33 cellular contexts compared by ENCODE assay signal in the genomic region with DNA sequence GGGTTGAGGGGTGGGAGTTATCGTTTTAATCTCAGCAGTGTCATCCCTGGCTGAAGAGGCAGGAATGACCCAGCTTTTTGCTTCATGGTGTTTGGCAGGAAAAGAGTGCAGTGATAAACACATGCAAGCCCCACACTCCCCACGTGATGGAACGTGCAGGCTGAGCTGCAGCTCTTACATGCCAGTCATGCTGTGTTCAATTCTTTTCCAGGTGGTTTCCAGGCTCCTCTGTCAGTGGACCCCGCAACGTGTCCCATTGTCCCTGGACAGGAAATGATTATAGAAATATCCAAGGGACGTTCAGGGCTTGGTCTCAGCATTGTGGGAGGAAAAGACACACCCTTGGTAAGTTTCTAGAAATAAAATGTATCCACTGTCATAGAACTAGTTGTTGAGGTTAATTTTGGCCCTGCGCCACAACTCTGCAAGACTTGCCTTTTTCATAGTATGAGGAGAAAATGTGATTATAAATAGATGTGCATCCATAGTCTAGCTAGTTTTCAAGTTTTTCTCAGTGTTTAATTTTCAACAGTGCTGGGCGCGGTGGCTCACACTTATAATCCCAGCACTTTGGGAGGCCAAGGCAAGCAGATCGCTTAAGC.
DNase-seq lines count a peak whose midpoint lies in the region; ATAC-seq and TF ChIP-seq lines count a peak whose summit lies in the region.
"Had no signal": no experiment of that assay in that cellular context is flagged by ENCODE, and none has a peak within 500 bp of the region (broad histone marks: within the 10 kb centered on the region; RNA-seq: fewer than 3 reads in every experiment).

No MANE protein-coding gene starts in this region.

- no peak for TF ChIP-seq POLR2A in testis (IDR thresholded peaks at IDR 0.05)

- TF ChIP-seq CTCF in left ventricle myocardium inferior (IDR thresholded peaks at IDR 0.05; ENCODE audit: borderline replicate concordance): no peak
- no peak for TF ChIP-seq CTCF in right atrium auricular region (IDR thresholded peaks at IDR 0.05)
- TF ChIP-seq CTCF in choroid plexus epithelial cell (conservative IDR thresholded peaks at IDR 0.05; ENCODE audit: low read depth, low read length): no peak
- TF ChIP-seq CTCF in testis (IDR thresholded peaks at IDR 0.05): no peak

- H3K9me3 ChIP-seq in left ventricle myocardium inferior (replicated peaks) (no peaks in the 10 kb centered on the region), right atrium auricular region (no peaks in the 10 kb centered on the region), testis (no peaks in the 10 kb centered on the region)
- H3K9me3 ChIP-seq: A549, MG63, spleen, thyroid gland had no signal

- H3K4me3 ChIP-seq in left ventricle myocardium inferior: no peak overlapping the region
- no peak overlapping the region for H3K4me3 ChIP-seq in right atrium auricular region
- no peak overlapping the region for H3K4me3 ChIP-seq in choroid plexus epithelial cell (ENCODE audit: low read depth, low read length)
- H3K4me3 ChIP-seq in testis: no peak overlapping the region
- H3K4me3 ChIP-seq: A549, coronary artery, MG63, neural progenitor cell, PC-9, spleen, thyroid gland had no signal

- H3K27ac ChIP-seq in left ventricle myocardium inferior (replicated peaks) (peak overlapping the region; percentile 33), right atrium auricular region (no peak overlapping the region), testis (no peak overlapping the region)
- H3K27ac ChIP-seq: A549, brain microvascular endothelial cell, coronary artery, neural progenitor cell, PC-9, spleen, thyroid gland had no signal

- ATAC-seq in HG02973 (IDR thresholded peaks at IDR 0.05; ENCODE audit: unreplicated experiment): no peak
- ATAC-seq: A549; activated CD4-positive, CD25-positive, alpha-beta regulatory T cell treated with anti-CD3 and anti-CD28 coated beads, Interleukin-2, amount 50 U/mL, for 24 hours; activated T-cell treated with anti-CD3 and anti-CD28 coated beads, Interleukin-2, amount 50 U/mL, for 72 hours had no signal

- H3K4me1 ChIP-seq in left ventricle myocardium inferior (peaks cover 17% of the 10 kb centered on the region), right atrium auricular region (peaks cover 0 to 11% of the 10 kb centered on the region in 2 donors), testis (no peaks in the 10 kb centered on the region)
- H3K4me1 ChIP-seq: A549, neural progenitor cell, spleen, thyroid gland had no signal

- intact Hi-C loops in left ventricle myocardium inferior (cut with micrococcal nuclease): no loop called here
- intact Hi-C loops in testis (cut with DNase I; ENCODE audit: low total_unique reads): no loop called here

- WGBS in testis, 2 donors: 62 to 74% methylated on average over 10 of the region's 10 CpGs

- peaks cover 24% of the 10 kb centered on the region for H3K36me3 ChIP-seq in left ventricle myocardium inferior
- H3K36me3 ChIP-seq in right atrium auricular region: peaks cover 4% of the 10 kb centered on the region
- H3K36me3 ChIP-seq in testis (ENCODE audit: low read depth, missing control alignments): no peaks in the 10 kb centered on the region
- H3K36me3 ChIP-seq: brain microvascular endothelial cell, MG63, neural progenitor cell had no signal

- no peaks in the 10 kb centered on the region for H3K27me3 ChIP-seq in left ventricle myocardium inferior (ENCODE audit: low read depth)
- H3K27me3 ChIP-seq in right atrium auricular region: no peaks in the 10 kb centered on the region
- H3K27me3 ChIP-seq in testis: no peaks in the 10 kb centered on the region
- H3K27me3 ChIP-seq: brain microvascular endothelial cell, MG63, neural progenitor cell, spleen, thyroid gland had no signal

- DNase-seq in left ventricle myocardium inferior: no peak
- DNase-seq in right atrium auricular region (ENCODE audit: low spot score): no peak
- DNase-seq in choroid plexus epithelial cell (ENCODE audit: low read depth): peak; percentile 55
- peak; percentile 16 for DNase-seq in iris pigment epithelial cell (ENCODE audit: low read depth)
- peak; percentile 53 for DNase-seq in testis
- no peak for DNase-seq in middle frontal gyrus (ENCODE audit: extremely low spot score, low spot score)
- DNase-seq in activated CD4-positive, alpha-beta T cell treated with anti-CD3 and anti-CD28 coated beads for 1 hour: no peak
- DNase-seq: activated CD4-positive, alpha-beta T cell treated with anti-CD3 and anti-CD28 coated beads, Interleukin-2, amount 50 U/mL, for 48 hours; activated naive CD4-positive, alpha-beta T cell; activated T-cell treated with anti-CD3 and anti-CD28 coated beads, Interleukin-2, amount 50 U/mL, for 72 hours; AML-193; brain microvascular endothelial cell; Calu3; CD4-positive, CD25-positive, alpha-beta regulatory T cell; KG1; kidney glomerular epithelial cell; mammary epithelial cell; MG63; NCI-H1105 treated with DMSO at 0.1 percent for 48 hours; NCI-H187 treated with DMSO at 0.1 percent for 48 hours; NCI-H2171 treated with DMSO at 0.1 percent for 48 hours; NCI-H524; PC-9; SHP77; spleen; stimulated activated CD8-positive, alpha-beta memory T cell treated with anti-CD3 and anti-CD28 coated beads, Interleukin-4, amount 100 ng/mL, for 48 hours; T-helper 2 cell; thyroid gland had no signal

Comparison
In these comparisons a context has a peak if more than half of its experiments do, and no peak if none do; other contexts are left out.
1. DNase-seq: peak in choroid plexus epithelial cell (single experiment), iris pigment epithelial cell (single experiment) and testis (single experiment); none in left ventricle myocardium inferior (single experiment), right atrium auricular region (single experiment), middle frontal gyrus (single experiment) and activated CD4-positive, alpha-beta T cell treated with anti-CD3 and anti-CD28 coated beads for 1 hour (single experiment).